In genomic region chr10:50393784-50394183, GRCh38 we compare ENCODE assay signal across 16 cellular contexts.
DNase-seq lines count a peak whose midpoint lies in the region; ATAC-seq, FAIRE-seq and TF ChIP-seq lines count a peak whose summit lies in the region.
"Had no signal": no experiment of that assay in that cellular context is flagged by ENCODE, and none has a peak within 500 bp of the region (broad histone marks: within the 10 kb centered on the region; RNA-seq: fewer than 3 reads in every experiment).

No MANE protein-coding gene starts in this region.

- no peak overlapping the region for H3K4me3 Mint-ChIP-seq in Calu3 (ENCODE audit: low read depth, unreplicated experiment)
- H3K4me3 Mint-ChIP-seq: activated naive CD8-positive, alpha-beta T cell treated with anti-CD3 and anti-CD28 coated beads, Interleukin-2, amount 10 ng/mL, durations not matched to agents 7 days and 5 days; dendritic cell treated with granulocyte-macrophage colony-stimulating factor and Interleukin-4, amounts not matched to agents 40 ng/mL and 50 ng/mL, for 4 days had no signal

- peak; percentile 8 for DNase-seq in Calu3
- peak; percentile 79 for DNase-seq in RCC 7860 (ENCODE audit: low spot score)
- peak; percentile 45 for DNase-seq in colonic mucosa
- DNase-seq in activated CD4-positive, alpha-beta T cell treated with anti-CD3 and anti-CD28 coated beads, Interleukin-2, amount 50 U/mL, for 48 hours = no peak
- DNase-seq: activated CD8-positive, alpha-beta memory T cell treated with anti-CD3 and anti-CD28 coated beads, Interleukin-2, amount 50 U/mL, for 48 hours; activated naive CD8-positive, alpha-beta T cell treated with anti-CD3 and anti-CD28 coated beads, Interleukin-2, amount 10 ng/mL, durations not matched to agents 7 days and 5 days; AML-193; DMS53; NCI-H2171 treated with DMSO at 0.1 percent for 48 hours; WERI-Rb-1 had no signal

- no peak for ATAC-seq in GM19395 (IDR thresholded peaks at IDR 0.05; ENCODE audit: unreplicated experiment)
- ATAC-seq in GM21390 (IDR thresholded peaks at IDR 0.05; ENCODE audit: unreplicated experiment) = no peak
- no peak for ATAC-seq in HG03159 (IDR thresholded peaks at IDR 0.05; ENCODE audit: unreplicated experiment)

- FAIRE-seq in RCC 7860 (lab: Jason Lieb, UNC) = peak; percentile 89

- peak overlapping the region; percentile 83 for H3K27ac Mint-ChIP-seq in Calu3 (ENCODE audit: unreplicated experiment)
- H3K27ac Mint-ChIP-seq: activated naive CD8-positive, alpha-beta T cell treated with anti-CD3 and anti-CD28 coated beads, Interleukin-2, amount 10 ng/mL, durations not matched to agents 7 days and 5 days; dendritic cell treated with granulocyte-macrophage colony-stimulating factor and Interleukin-4, amounts not matched to agents 40 ng/mL and 50 ng/mL, for 4 days had no signal

- H3K9ac ChIP-seq in colonic mucosa (ENCODE audit: low read depth in 2 of 2, low read length in 2 of 2) = no peak overlapping the region

- TF ChIP-seq CTCF in Calu3 (IDR thresholded peaks at IDR 0.05; ENCODE audit: unreplicated experiment) (no peak), colonic mucosa (IDR thresholded peaks at IDR 0.05) (no peak)

- H3K4me3 ChIP-seq in colonic mucosa = no peak overlapping the region
- no peak overlapping the region for H3K4me3 ChIP-seq in mesodermal cell (ENCODE audit: extremely low read depth, insufficient read depth, low read length, poor library complexity, severe bottlenecking)
- H3K4me3 ChIP-seq: SJSA1 had no signal

- 80 to 84% methylated on average over 1 to 2 of the region's 2 CpGs for WGBS in mesodermal cell (ENCODE audit: insufficient coverage in 2 of 2), 2 experiments

- no peaks in the 10 kb centered on the region for H3K27me3 Mint-ChIP-seq in Calu3 (ENCODE audit: unreplicated experiment)
- H3K27me3 Mint-ChIP-seq: activated naive CD8-positive, alpha-beta T cell treated with anti-CD3 and anti-CD28 coated beads, Interleukin-2, amount 10 ng/mL, durations not matched to agents 7 days and 5 days; dendritic cell treated with granulocyte-macrophage colony-stimulating factor and Interleukin-4, amounts not matched to agents 40 ng/mL and 50 ng/mL, for 4 days had no signal

- H3K9me3 ChIP-seq in colonic mucosa = no peaks in the 10 kb centered on the region
- H3K9me3 ChIP-seq in mesodermal cell (ENCODE audit: control insufficient read depth, low read length) = no peaks in the 10 kb centered on the region
- H3K9me3 ChIP-seq: SJSA1 had no signal

- H3K27ac ChIP-seq in colonic mucosa (peak overlapping the region; percentile 23), mesodermal cell (ENCODE audit: low read depth, low read length, severe bottlenecking) (peak overlapping the region; percentile 33)
- H3K27ac ChIP-seq: SJSA1, WERI-Rb-1 had no signal

- H3K36me3 ChIP-seq in colonic mucosa (no peaks in the 10 kb centered on the region), mesodermal cell (ENCODE audit: control insufficient read depth, insufficient read depth, low read length) (no peaks in the 10 kb centered on the region)
- H3K36me3 ChIP-seq: WERI-Rb-1 had no signal

- H3K4me1 ChIP-seq in colonic mucosa (no peaks in the 10 kb centered on the region), mesodermal cell (ENCODE audit: control insufficient read depth, insufficient read depth, low read length, poor library complexity, severe bottlenecking) (peaks cover 25% of the 10 kb centered on the region)

- no TSS peak for BruUV-seq in Calu3 (replicated peaks; lab: Mats Ljungman, UMichigan)

- peaks cover 44% of the 10 kb centered on the region for H3K4me1 Mint-ChIP-seq in Calu3 (ENCODE audit: low read depth, unreplicated experiment)

- H3K9me3 Mint-ChIP-seq in Calu3 (ENCODE audit: low read depth, unreplicated experiment) = peaks cover 2% of the 10 kb centered on the region
- H3K9me3 Mint-ChIP-seq: activated naive CD8-positive, alpha-beta T cell treated with anti-CD3 and anti-CD28 coated beads, Interleukin-2, amount 10 ng/mL, durations not matched to agents 7 days and 5 days; dendritic cell treated with granulocyte-macrophage colony-stimulating factor and Interleukin-4, amounts not matched to agents 40 ng/mL and 50 ng/mL, for 4 days had no signal

- intact Hi-C loops in Calu3 (cut with micrococcal nuclease; ENCODE audit: unreplicated experiment) (no loop called here), colonic mucosa (cut with DNase I) (no loop called here)

- H3K27me3 ChIP-seq in colonic mucosa = no peaks in the 10 kb centered on the region
- H3K27me3 ChIP-seq: SJSA1 had no signal

- CTCF ChIA-PET in Calu3 (lab: Charles Lee) = interaction anchor here (0.7 kb wide), 1 partner anchor 13 kb away, joined by 3 read pairs; no protein-coding TSS in a partner anchor

- H3K36me3 Mint-ChIP-seq in Calu3 (ENCODE audit: insufficient read depth, unreplicated experiment) = peaks cover 9% of the 10 kb centered on the region

Comparison
In these comparisons a context has a peak if more than half of its experiments do, and no peak if none do; other contexts are left out.
1. DNase-seq: peak in Calu3 (single experiment), RCC 7860 (single experiment) and colonic mucosa (single experiment); none in activated CD4-positive, alpha-beta T cell treated with anti-CD3 and anti-CD28 coated beads, Interleukin-2, amount 50 U/mL, for 48 hours (0 of 2).